ENCODE assay signal across 18 cellular contexts in genomic region chr7:126840869-126841268, GRCh38.
"Had no signal": no experiment of that assay in that cellular context is flagged by ENCODE, and none has a peak within 500 bp of the region (broad histone marks: within the 10 kb centered on the region; RNA-seq: fewer than 3 reads in every experiment).

No MANE protein-coding gene starts in this region.

- H3K4me1 Mint-ChIP-seq: activated CD4-positive, alpha-beta T cell treated with anti-CD3 and anti-CD28 coated beads, Interleukin-2, amount 10 ng/mL, durations not matched to agents 24 days and 14 days; activated T-helper 17 cell treated with anti-CD3 and anti-CD28 coated beads, Interleukin-2, amount 50 U/mL, for 72 hours; naive thymus-derived CD8-positive, alpha-beta T cell; stimulated activated naive CD8-positive, alpha-beta T cell treated with anti-CD3 and anti-CD28 coated beads, Interleukin-15, amount 100 ng/mL, for 72 hours; WTC11 had no signal

- ATAC-seq: activated T-helper 17 cell treated with anti-CD3 and anti-CD28 coated beads, Interleukin-2, amount 50 U/mL, for 72 hours; heart left ventricle; left colon; naive thymus-derived CD8-positive, alpha-beta T cell; stimulated activated naive CD8-positive, alpha-beta T cell treated with anti-CD3 and anti-CD28 coated beads, Interleukin-15, amount 100 ng/mL, for 72 hours; WTC11 had no signal

- H3K36me3 Mint-ChIP-seq: naive thymus-derived CD8-positive, alpha-beta T cell; WTC11 had no signal

- H3K27me3 ChIP-seq: adrenal gland, testis had no signal

- H3K36me3 ChIP-seq: adrenal gland, heart left ventricle had no signal

- H3K4me3 Mint-ChIP-seq: activated CD4-positive, alpha-beta T cell treated with anti-CD3 and anti-CD28 coated beads, Interleukin-2, amount 10 ng/mL, durations not matched to agents 24 days and 14 days; activated naive CD4-positive, alpha-beta T cell treated with anti-CD3 and anti-CD28 coated beads for 36 hours; activated T-helper 17 cell treated with anti-CD3 and anti-CD28 coated beads, Interleukin-2, amount 50 U/mL, for 72 hours; naive thymus-derived CD8-positive, alpha-beta T cell; stimulated activated naive CD8-positive, alpha-beta T cell treated with anti-CD3 and anti-CD28 coated beads, Interleukin-15, amount 100 ng/mL, for 72 hours; WTC11 had no signal

- H3K9me3 Mint-ChIP-seq: activated CD4-positive, alpha-beta T cell treated with anti-CD3 and anti-CD28 coated beads, Interleukin-2, amount 10 ng/mL, durations not matched to agents 24 days and 14 days; activated naive CD4-positive, alpha-beta T cell treated with anti-CD3 and anti-CD28 coated beads for 36 hours; activated T-helper 17 cell treated with anti-CD3 and anti-CD28 coated beads, Interleukin-2, amount 50 U/mL, for 72 hours; naive thymus-derived CD8-positive, alpha-beta T cell; stimulated activated naive CD8-positive, alpha-beta T cell treated with anti-CD3 and anti-CD28 coated beads, Interleukin-15, amount 100 ng/mL, for 72 hours; WTC11 had no signal

- H3K4me1 ChIP-seq: adrenal gland, heart left ventricle, testis had no signal

- H3K9me3 ChIP-seq: adrenal gland, heart left ventricle, testis had no signal

- H3K4me3 ChIP-seq: adrenal gland, coronary artery, heart left ventricle, skin epidermis, testis had no signal

- H3K27ac Mint-ChIP-seq: activated CD4-positive, alpha-beta T cell treated with anti-CD3 and anti-CD28 coated beads, Interleukin-2, amount 10 ng/mL, durations not matched to agents 24 days and 14 days; activated naive CD4-positive, alpha-beta T cell treated with anti-CD3 and anti-CD28 coated beads for 36 hours; activated T-helper 17 cell treated with anti-CD3 and anti-CD28 coated beads, Interleukin-2, amount 50 U/mL, for 72 hours; naive thymus-derived CD8-positive, alpha-beta T cell; stimulated activated naive CD8-positive, alpha-beta T cell treated with anti-CD3 and anti-CD28 coated beads, Interleukin-15, amount 100 ng/mL, for 72 hours; WTC11 had no signal

- DNase-seq: activated CD4-positive, alpha-beta T cell treated with anti-CD3 and anti-CD28 coated beads, Interleukin-2, amount 10 ng/mL, durations not matched to agents 24 days and 14 days; activated CD8-positive, alpha-beta memory T cell treated with anti-CD3 and anti-CD28 coated beads for 24 hours; activated naive CD4-positive, alpha-beta T cell treated with anti-CD3 and anti-CD28 coated beads for 36 hours; adrenal gland; central memory CD4-positive, alpha-beta T cell; effector CD8-positive, alpha-beta T cell; heart left ventricle; left colon; mammary epithelial cell; naive thymus-derived CD8-positive, alpha-beta T cell; posterior cingulate gyrus; stimulated activated CD4-positive, alpha-beta T cell treated with anti-CD3 and anti-CD28 coated beads, Interleukin-4, amount 100 ng/mL, for 4 hours; stimulated activated naive CD8-positive, alpha-beta T cell treated with anti-CD3 and anti-CD28 coated beads, Interleukin-15, amount 100 ng/mL, for 72 hours; testis had no signal
